19 cellular contexts compared by ENCODE assay signal in the genomic region with DNA sequence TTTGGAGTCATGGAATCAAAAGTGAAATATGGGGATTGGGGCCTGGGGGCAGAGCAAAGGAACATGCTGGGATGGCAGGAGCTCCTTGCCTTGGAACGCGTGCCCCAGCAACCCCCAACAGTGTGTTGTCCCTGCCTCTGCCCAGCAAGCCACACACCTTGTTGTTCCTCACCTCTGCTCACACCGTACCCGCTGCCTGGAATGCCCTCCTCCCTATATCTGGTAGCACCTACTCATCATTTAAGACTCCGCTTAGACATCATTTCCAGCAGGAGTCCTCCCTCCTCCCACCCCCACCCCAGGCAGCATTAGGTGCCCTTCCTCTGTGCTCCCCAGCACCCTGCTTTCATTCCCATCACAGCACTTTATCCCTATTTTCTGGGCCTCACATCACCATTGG. TPM values are rescaled to one million over a fixed set of nuclear protein-coding genes. Genes with fewer than 3 reads are reported as not detected.
"Had no signal": no experiment of that assay in that cellular context is flagged by ENCODE, and none has a peak within 500 bp of the region (broad histone marks: within the 10 kb centered on the region; RNA-seq: fewer than 3 reads in every experiment).

No MANE protein-coding gene starts in this region.

- H3K9me3 Mint-ChIP-seq: activated T-cell treated with anti-CD3 and anti-CD28 coated beads, Interleukin-2, amount 50 U/mL, for 4 hours; stimulated activated effector memory CD8-positive, alpha-beta T cell treated with anti-CD3 and anti-CD28 coated beads, Interleukin-12 subunit alpha, Interleukin-12 subunit beta, amount 100 ng/mL, for 72 hours had no signal

- H3K27me3 Mint-ChIP-seq: activated CD8-positive, alpha-beta memory T cell treated with anti-CD3 and anti-CD28 coated beads, Interleukin-2, amount 10 ng/mL, durations not matched to agents 7 days and 5 days; activated naive CD8-positive, alpha-beta T cell; T-helper 17 cell had no signal

- H3K4me1 Mint-ChIP-seq: stimulated activated effector memory CD8-positive, alpha-beta T cell treated with anti-CD3 and anti-CD28 coated beads, Interleukin-12 subunit alpha, Interleukin-12 subunit beta, amount 100 ng/mL, for 72 hours had no signal

- H3K4me3 ChIP-seq: heart right ventricle, left ventricle myocardium inferior, upper lobe of left lung had no signal

- H3K27me3 ChIP-seq: brain microvascular endothelial cell, neutrophil, upper lobe of left lung had no signal

- DNase-seq: activated CD4-positive, alpha-beta T cell treated with anti-CD3 and anti-CD28 coated beads, Interleukin-2, amount 50 U/mL, for 4 hours; activated CD4-positive, CD25-positive, alpha-beta regulatory T cell; activated CD8-positive, alpha-beta memory T cell treated with anti-CD3 and anti-CD28 coated beads, Interleukin-2, amount 10 ng/mL, durations not matched to agents 7 days and 5 days; activated gamma-delta T cell; activated T-cell treated with anti-CD3 and anti-CD28 coated beads, Interleukin-2, amount 50 U/mL, for 4 hours; amygdala; brain microvascular endothelial cell; cerebellar nuclear complex; dermis blood vessel endothelial cell; heart right ventricle; left ventricle myocardium inferior; naive thymus-derived CD4-positive, alpha-beta T cell; small intestine; T-helper 17 cell; upper lobe of left lung had no signal

- ATAC-seq: activated CD8-positive, alpha-beta memory T cell treated with anti-CD3 and anti-CD28 coated beads, Interleukin-2, amount 10 ng/mL, durations not matched to agents 7 days and 5 days; activated T-cell treated with anti-CD3 and anti-CD28 coated beads, Interleukin-2, amount 50 U/mL, for 4 hours; heart right ventricle; naive thymus-derived CD4-positive, alpha-beta T cell; stimulated activated effector memory CD8-positive, alpha-beta T cell treated with anti-CD3 and anti-CD28 coated beads, Interleukin-12 subunit alpha, Interleukin-12 subunit beta, amount 100 ng/mL, for 72 hours; T-helper 17 cell had no signal

- H3K36me3 Mint-ChIP-seq: activated CD8-positive, alpha-beta memory T cell treated with anti-CD3 and anti-CD28 coated beads, Interleukin-2, amount 10 ng/mL, durations not matched to agents 7 days and 5 days; activated naive CD8-positive, alpha-beta T cell; naive thymus-derived CD4-positive, alpha-beta T cell; stimulated activated effector memory CD8-positive, alpha-beta T cell treated with anti-CD3 and anti-CD28 coated beads, Interleukin-12 subunit alpha, Interleukin-12 subunit beta, amount 100 ng/mL, for 72 hours had no signal

- H3K4me1 ChIP-seq: left ventricle myocardium inferior had no signal

- H3K27ac Mint-ChIP-seq: activated CD8-positive, alpha-beta memory T cell treated with anti-CD3 and anti-CD28 coated beads, Interleukin-2, amount 10 ng/mL, durations not matched to agents 7 days and 5 days; activated naive CD8-positive, alpha-beta T cell; T-helper 17 cell had no signal

- H3K9me3 ChIP-seq: heart right ventricle, left ventricle myocardium inferior, neutrophil, upper lobe of left lung had no signal

- H3K36me3 ChIP-seq: brain microvascular endothelial cell, heart right ventricle, left ventricle myocardium inferior, neutrophil, upper lobe of left lung had no signal

- H3K27ac ChIP-seq: brain microvascular endothelial cell, heart right ventricle, left ventricle myocardium inferior, neutrophil had no signal

- H3K4me3 Mint-ChIP-seq: activated CD8-positive, alpha-beta memory T cell treated with anti-CD3 and anti-CD28 coated beads, Interleukin-2, amount 10 ng/mL, durations not matched to agents 7 days and 5 days; activated naive CD8-positive, alpha-beta T cell; activated T-cell treated with anti-CD3 and anti-CD28 coated beads, Interleukin-2, amount 50 U/mL, for 4 hours; stimulated activated effector memory CD8-positive, alpha-beta T cell treated with anti-CD3 and anti-CD28 coated beads, Interleukin-12 subunit alpha, Interleukin-12 subunit beta, amount 100 ng/mL, for 72 hours; T-helper 17 cell had no signal

RNA-seq across cellular contexts. Expression of gene NECTIN4, which starts 7.8 kb away (rescaled TPM):
- total RNA-seq: frontal cortex; left ventricle myocardium inferior; naive thymus-derived CD4-positive, alpha-beta T cell; T-helper 17 cell had no signal
- polyA plus RNA-seq: naive thymus-derived CD4-positive, alpha-beta T cell had no signal

RNA-seq across cellular contexts. Expression of gene ARHGAP30, which starts 11.8 kb away (rescaled TPM):
- total RNA-seq: dermis blood vessel endothelial cell had no signal
